ENCODE assay signal across 21 cellular contexts in the genomic region with DNA sequence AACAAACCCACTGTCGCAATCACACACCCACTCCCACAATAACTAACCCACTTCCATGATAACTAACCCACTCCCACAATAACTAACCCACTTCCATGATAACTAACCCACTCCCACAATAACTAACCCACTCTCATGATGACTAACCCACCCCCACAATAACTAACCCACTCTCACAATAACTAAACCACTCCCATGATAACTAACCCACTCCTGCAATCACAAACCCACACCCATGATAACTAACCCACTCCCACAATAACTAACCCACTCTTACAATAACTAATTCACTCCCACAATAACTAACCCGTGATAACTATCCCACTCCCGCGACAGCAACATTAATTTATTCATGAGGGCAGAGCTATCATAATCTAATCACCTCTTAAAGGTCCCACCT.
"Had no signal": no experiment of that assay in that cellular context is flagged by ENCODE, and none has a peak within 500 bp of the region (broad histone marks: within the 10 kb centered on the region; RNA-seq: fewer than 3 reads in every experiment).

No MANE protein-coding gene starts in this region.

- H3K4me1 ChIP-seq: SJSA1 had no signal

- H3K27ac ChIP-seq: SJSA1 had no signal

- H3K4me3 ChIP-seq: SJSA1, SK-N-MC had no signal

- H3K9me3 ChIP-seq: SJSA1 had no signal

- DNase-seq: Karpas-422, KG1, MM.1S, NCI-H1092 treated with DMSO at 0.1 percent for 48 hours, NCI-H1436, NCI-H187, NCI-H2029, NCI-H2081 treated with DMSO at 0.1 percent for 48 hours, NCI-H2171, NCI-H226, NCI-H446, NCI-H510A, NCI-H524 treated with DMSO at 0.1 percent for 48 hours, NCI-H69, NCI-H774, Right ventricle myocardium superior, RPMI8226, SIG-M5 had no signal

- H3K27me3 ChIP-seq: SJSA1 had no signal

- FAIRE-seq: RCC 7860 had no signal
